8 cellular contexts compared by ENCODE assay signal in genomic region chr9:125200216-125201047, GRCh38.
DNase-seq lines count a peak whose midpoint lies in the region; ATAC-seq lines count a peak whose summit lies in the region.

Gene RABEPK (plus strand): TSS chr9:125200542. CDS start chr9:125203014, 2,472 bp downstream.

- H3K36me3 Mint-ChIP-seq in central memory CD8-positive, alpha-beta T cell (ENCODE audit: insufficient read depth) = peaks cover 18% of the 10 kb centered on the region

- H3K4me1 Mint-ChIP-seq in central memory CD8-positive, alpha-beta T cell = peaks cover 21% of the 10 kb centered on the region

- H3K27me3 Mint-ChIP-seq in central memory CD8-positive, alpha-beta T cell = no peaks in the 10 kb centered on the region

- peak; percentile 98 for DNase-seq in AG08395 (ENCODE audit: low spot score)
- peak; percentile 96 for DNase-seq in NCI-H226
- peak; percentile 75 for DNase-seq in activated CD4-positive, CD25-positive, alpha-beta regulatory T cell treated with anti-CD3 and anti-CD28 coated beads, Interleukin-2, amount 50 U/mL, for 16 hours (ENCODE audit: low read depth, low spot score)
- peak; percentile 80 to 84 for DNase-seq in central memory CD8-positive, alpha-beta T cell (ENCODE audit: low spot score in 2 of 2)
- peak; percentile 97 for DNase-seq in islet precursor cell
- DNase-seq in stimulated activated CD4-positive, alpha-beta T cell treated with anti-CD3 and anti-CD28 coated beads, Interleukin-12 subunit alpha, Interleukin-12 subunit beta, amount 100 ng/mL, for 48 hours (ENCODE audit: low read depth in 2 of 3, low spot score in 1 of 3) = peak; percentile 78 to 93 (median 88)

- H3K9me3 Mint-ChIP-seq in central memory CD8-positive, alpha-beta T cell = no peaks in the 10 kb centered on the region

- peak within 1 kb of the TSS; percentile 85 for H3K27ac Mint-ChIP-seq in central memory CD8-positive, alpha-beta T cell (ENCODE audit: low read depth)

- peak within 1 kb of the TSS; percentile 95 for H3K4me3 Mint-ChIP-seq in central memory CD8-positive, alpha-beta T cell

- ATAC-seq in GM18909 (IDR thresholded peaks at IDR 0.05; ENCODE audit: poor library complexity, unreplicated experiment) = peak; percentile 99
- ATAC-seq in HG03175 (IDR thresholded peaks at IDR 0.05; ENCODE audit: unreplicated experiment) = peak; percentile 97
- ATAC-seq in central memory CD8-positive, alpha-beta T cell (replicated peaks; ENCODE audit: extremely low read depth, poor library complexity, severe bottlenecking) = peak; percentile 97

Comparison
In these comparisons a context has a peak if more than half of its experiments do, and no peak if none do; other contexts are left out.
1. Peak in every context shown above with its lines: DNase-seq and ATAC-seq.